In genomic region chr4:111020961-111021360, GRCh38 we compare ENCODE assay signal across 17 cellular contexts.
DNase-seq lines count a peak whose midpoint lies in the region; ATAC-seq and TF ChIP-seq lines count a peak whose summit lies in the region.
"Had no signal": no experiment of that assay in that cellular context is flagged by ENCODE, and none has a peak within 500 bp of the region (broad histone marks: within the 10 kb centered on the region; RNA-seq: fewer than 3 reads in every experiment).

No MANE protein-coding gene starts in this region.

- no peak overlapping the region for H3K4me2 ChIP-seq in smooth muscle cell
- H3K4me2 ChIP-seq: BLaER1 treated with 17β-estradiol and CSF1 and Interleukin-3, amounts not matched to agents 10 nM and 100 nM had no signal

- no peaks in the 10 kb centered on the region for H3K27me3 Mint-ChIP-seq in endodermal cell (ENCODE audit: insufficient read depth)
- H3K27me3 Mint-ChIP-seq: CD4-positive, CD25-positive, alpha-beta regulatory T cell had no signal

- H3K9ac ChIP-seq in endodermal cell (ENCODE audit: extremely low read depth, low read length, poor library complexity, severe bottlenecking) (no peak overlapping the region), smooth muscle cell (ENCODE audit: low read depth) (no peak overlapping the region)
- H3K9ac ChIP-seq: BLaER1 treated with 17β-estradiol and CSF1 and Interleukin-3, amounts not matched to agents 10 nM and 100 nM had no signal

- 38% methylated on average over 2 of the region's 2 CpGs; no CpG with 5 or more reads in 1 of the 2 experiments for WGBS in endodermal cell (ENCODE audit: insufficient coverage in 1 of 2, insufficient read length in 1 of 2), 2 experiments
- 21% methylated on average over 2 of the region's 2 CpGs for WGBS in smooth muscle cell (ENCODE audit: low lambda C conversion rate)
- WGBS in thyroid gland, 2 donors, result 31 to 34% methylated on average over 2 of the region's 2 CpGs
- 42% methylated on average over 2 of the region's 2 CpGs for WGBS in right cardiac atrium

- H3K4me1 ChIP-seq in endodermal cell (ENCODE audit: control insufficient read depth, insufficient read depth, low read length), result peaks cover 9% of the 10 kb centered on the region
- H3K4me1 ChIP-seq in smooth muscle cell (ENCODE audit: low read depth), result peaks cover 8% of the 10 kb centered on the region
- no peaks in the 10 kb centered on the region for H3K4me1 ChIP-seq in thyroid gland
- H3K4me1 ChIP-seq in right cardiac atrium (ENCODE audit: control insufficient read depth, insufficient read depth, low read length), result no peaks in the 10 kb centered on the region
- H3K4me1 ChIP-seq: BLaER1 treated with 17β-estradiol and CSF1 and Interleukin-3, amounts not matched to agents 10 nM and 100 nM had no signal

- H3K4me3 Mint-ChIP-seq in endodermal cell, result no peak overlapping the region
- H3K4me3 Mint-ChIP-seq: CD4-positive, CD25-positive, alpha-beta regulatory T cell; HFFc6 had no signal

- H3K36me3 ChIP-seq in endodermal cell (ENCODE audit: control insufficient read depth, insufficient read depth, low read length) (no peaks in the 10 kb centered on the region), smooth muscle cell (ENCODE audit: low read depth) (no peaks in the 10 kb centered on the region), thyroid gland (no peaks in the 10 kb centered on the region)
- H3K36me3 ChIP-seq: BLaER1 treated with 17β-estradiol and CSF1 and Interleukin-3, amounts not matched to agents 10 nM and 100 nM had no signal

- H3K27ac Mint-ChIP-seq in endodermal cell, result no peak overlapping the region
- H3K27ac Mint-ChIP-seq: CD4-positive, CD25-positive, alpha-beta regulatory T cell; HFFc6 had no signal

- no peaks in the 10 kb centered on the region for H3K36me3 Mint-ChIP-seq in endodermal cell (ENCODE audit: low read depth)
- H3K36me3 Mint-ChIP-seq: CD4-positive, CD25-positive, alpha-beta regulatory T cell had no signal

- H3K4me3 ChIP-seq in endodermal cell (ENCODE audit: low read length) (no peak overlapping the region), smooth muscle cell (no peak overlapping the region), thyroid gland (replicated peaks in 1 of 3) (no peak overlapping the region), right cardiac atrium (ENCODE audit: low read length) (no peak overlapping the region)
- H3K4me3 ChIP-seq: BLaER1 treated with 17β-estradiol and CSF1 and Interleukin-3, amounts not matched to agents 10 nM and 100 nM had no signal

- H3K9me3 Mint-ChIP-seq in endodermal cell, result no peaks in the 10 kb centered on the region
- H3K9me3 Mint-ChIP-seq: HFFc6 had no signal

- H3K27ac ChIP-seq in endodermal cell (ENCODE audit: low read depth, low read length) (no peak overlapping the region), smooth muscle cell (ENCODE audit: low read depth) (no peak overlapping the region), thyroid gland (no peak overlapping the region), right cardiac atrium (ENCODE audit: low read length) (no peak overlapping the region)
- H3K27ac ChIP-seq: BLaER1 treated with 17β-estradiol and CSF1 and Interleukin-3, amounts not matched to agents 10 nM and 100 nM had no signal

- H3K27me3 ChIP-seq in endodermal cell (ENCODE audit: control insufficient read depth, insufficient read depth, low read length, poor library complexity, severe bottlenecking) (no peaks in the 10 kb centered on the region), smooth muscle cell (ENCODE audit: low read depth) (no peaks in the 10 kb centered on the region), thyroid gland (no peaks in the 10 kb centered on the region), right cardiac atrium (ENCODE audit: control insufficient read depth, insufficient read depth) (no peaks in the 10 kb centered on the region)
- H3K27me3 ChIP-seq: BLaER1 treated with 17β-estradiol and CSF1 and Interleukin-3, amounts not matched to agents 10 nM and 100 nM had no signal

- H4K20me1 ChIP-seq in smooth muscle cell (ENCODE audit: low read depth), result no peaks in the 10 kb centered on the region
- H4K20me1 ChIP-seq: BLaER1 treated with 17β-estradiol and CSF1 and Interleukin-3, amounts not matched to agents 10 nM and 100 nM had no signal

- H3K9me3 ChIP-seq in endodermal cell (ENCODE audit: control insufficient read depth, low read length) (no peaks in the 10 kb centered on the region), smooth muscle cell (replicated peaks; ENCODE audit: low read depth) (no peaks in the 10 kb centered on the region), thyroid gland (no peaks in the 10 kb centered on the region), right cardiac atrium (ENCODE audit: control insufficient read depth, low read length) (no peaks in the 10 kb centered on the region)
- H3K9me3 ChIP-seq: BLaER1 treated with 17β-estradiol and CSF1 and Interleukin-3, amounts not matched to agents 10 nM and 100 nM had no signal

- peak overlapping the region; percentile 0 for H2AFZ ChIP-seq in smooth muscle cell (ENCODE audit: low read depth)

- TF ChIP-seq CTCF in endodermal cell (conservative IDR thresholded peaks at IDR 0.05), result no peak
- TF ChIP-seq CTCF in smooth muscle cell (IDR thresholded peaks at IDR 0.05; ENCODE audit: borderline replicate concordance, insufficient read depth, poor library complexity, severe bottlenecking), result no peak
- no peak for TF ChIP-seq CTCF in thyroid gland (IDR thresholded peaks at IDR 0.05)

- TF ChIP-seq POLR2A in thyroid gland (IDR thresholded peaks at IDR 0.05), result no peak

- H3F3A ChIP-seq in smooth muscle cell (ENCODE audit: low read depth), result peaks cover 8% of the 10 kb centered on the region

- ATAC-seq in right cardiac atrium, result no peak

- peaks cover 28% of the 10 kb centered on the region for H3K4me1 Mint-ChIP-seq in endodermal cell
- H3K4me1 Mint-ChIP-seq: CD4-positive, CD25-positive, alpha-beta regulatory T cell had no signal

- peak; percentile 4 for DNase-seq in NCI-H510A treated with DMSO at 0.1 percent for 48 hours (lab: John Stamatoyannopoulos, UW)
- no peak for DNase-seq in NCI-H510A (lab: John Stamatoyannopoulos, UW)
- peak; percentile 26 for DNase-seq in NCI-H69 (lab: John Stamatoyannopoulos, UW)
- DNase-seq in endodermal cell, result peak; percentile 45
- DNase-seq in smooth muscle cell (lab: John Stamatoyannopoulos, UW; ENCODE audit: unreplicated experiment), result no peak
- no peak for DNase-seq in thyroid gland
- DNase-seq in NCI-H187 treated with DMSO at 0.1 percent for 48 hours (lab: John Stamatoyannopoulos, UW), result no peak
- no peak for DNase-seq in right cardiac atrium
- DNase-seq: ACHN; Calu3; CD4-positive, CD25-positive, alpha-beta regulatory T cell; DMS 273 treated with DMSO at 0.1 percent for 48 hours; DMS79 treated with DMSO at 0.1 percent for 48 hours; GF-D8; HCEC 1CT; HFFc6 had no signal

- H3K79me2 ChIP-seq in smooth muscle cell (ENCODE audit: low read depth), result no peaks in the 10 kb centered on the region

- intact Hi-C loops in thyroid gland (cut with DNase I), result no loop called here
- intact Hi-C loops in right cardiac atrium (cut with DNase I), result no loop called here

Comparison
In these comparisons a context has a peak if more than half of its experiments do, and no peak if none do; other contexts are left out.
1. DNase-seq: peak in NCI-H510A treated with DMSO at 0.1 percent for 48 hours (single experiment), NCI-H69 (single experiment) and endodermal cell (single experiment); none in NCI-H510A (single experiment), smooth muscle cell (single experiment), thyroid gland (0 of 2), NCI-H187 treated with DMSO at 0.1 percent for 48 hours (single experiment) and right cardiac atrium (0 of 3).